In the genomic region with DNA sequence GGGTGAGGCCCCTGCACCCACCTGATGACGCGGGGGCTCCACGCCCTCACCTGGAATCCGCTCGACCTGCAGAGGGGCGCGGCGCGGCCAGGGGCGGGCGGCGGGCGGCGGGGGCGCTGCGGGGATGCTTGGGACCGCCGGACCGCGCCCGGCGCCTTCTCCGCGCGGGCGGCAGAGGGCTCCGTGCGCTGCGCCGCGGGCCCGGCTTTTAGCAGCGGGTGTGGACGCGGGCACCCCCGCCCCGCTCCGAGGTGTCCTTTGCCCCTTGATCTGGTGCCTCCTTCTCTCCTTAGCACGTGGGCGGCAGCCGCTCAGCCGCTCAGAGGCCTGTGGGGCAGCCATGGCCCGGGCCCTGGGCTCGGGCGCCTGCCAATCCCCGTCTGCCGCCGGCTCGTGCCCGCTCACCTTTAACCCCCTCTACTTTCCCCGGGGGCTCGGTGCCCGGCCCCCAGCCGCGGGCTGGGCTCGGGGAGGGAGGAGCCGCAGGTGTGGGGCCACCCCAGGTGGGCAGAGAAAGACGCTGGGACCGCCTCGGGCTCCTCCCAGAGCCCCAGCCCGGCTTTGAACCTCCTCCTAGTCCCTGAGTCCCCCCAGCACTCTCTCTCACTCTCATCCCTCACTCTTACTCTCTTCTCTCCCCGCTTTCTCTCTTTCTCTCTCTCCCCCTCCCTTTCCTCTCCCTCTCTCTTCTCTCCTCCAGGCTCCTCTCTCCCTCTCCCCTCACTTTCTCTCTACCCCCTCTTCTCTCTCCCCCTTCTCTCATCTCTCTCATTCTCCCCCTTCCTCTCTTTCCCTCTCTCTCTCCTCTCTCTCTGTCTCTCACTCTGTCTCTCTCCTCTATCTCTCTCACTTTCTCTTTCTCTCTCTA, we compare ENCODE assay signal across 8 cellular contexts. TPM values are rescaled to one million over a fixed set of nuclear protein-coding genes. Genes with fewer than 3 reads are reported as not detected.
DNase-seq lines count a peak whose midpoint lies in the region; ATAC-seq and TF ChIP-seq lines count a peak whose summit lies in the region.

No MANE protein-coding gene starts in this region.

- no peak overlapping the region for H3K27ac Mint-ChIP-seq in activated T-helper 2 cell treated with anti-CD3 and anti-CD28 coated beads, Interferon-gamma antibody, Interleukin-2, Interleukin-4, amounts not matched to agents 10 μg/mL and 5 μg/mL and 100 μg/mL, durations not matched to agents 14 hours and 24 hours and 36 hours

- H3K9me3 Mint-ChIP-seq in activated T-helper 2 cell treated with anti-CD3 and anti-CD28 coated beads, Interferon-gamma antibody, Interleukin-2, Interleukin-4, amounts not matched to agents 10 μg/mL and 5 μg/mL and 100 μg/mL, durations not matched to agents 14 hours and 24 hours and 36 hours = no peaks in the 10 kb centered on the region

- H3K27me3 ChIP-seq in MG63 = no peaks in the 10 kb centered on the region; the same call in 1 of the 2 replicates
- H3K27me3 ChIP-seq in right cardiac atrium (ENCODE audit: control insufficient read depth, insufficient read depth) = no peaks in the 10 kb centered on the region
- peaks cover 82% of the 10 kb centered on the region for H3K27me3 ChIP-seq in smooth muscle cell (ENCODE audit: low read depth)

- H3K4me1 ChIP-seq in right cardiac atrium (ENCODE audit: control insufficient read depth, insufficient read depth, low read length) (no peaks in the 10 kb centered on the region), smooth muscle cell (ENCODE audit: low read depth) (peaks cover 4% of the 10 kb centered on the region)

- 1% methylated on average over 61 of the region's 62 CpGs for WGBS in right cardiac atrium
- 3% methylated on average over 32 of the region's 62 CpGs for WGBS in smooth muscle cell (ENCODE audit: low lambda C conversion rate)

- no peaks in the 10 kb centered on the region for H3K79me2 ChIP-seq in smooth muscle cell (ENCODE audit: low read depth)

- H3K27ac ChIP-seq in right cardiac atrium (ENCODE audit: low read length) = no peak overlapping the region
- H3K27ac ChIP-seq in smooth muscle cell (ENCODE audit: low read depth) = no peak overlapping the region

- CTCF ChIA-PET in GM10248 (lab: Yijun Ruan, JAX) = no interaction called here

- H3K9ac ChIP-seq in smooth muscle cell (ENCODE audit: low read depth) = no peak overlapping the region

- DNase-seq in COLO668 (lab: John Stamatoyannopoulos, UW; ENCODE audit: unreplicated experiment) (peak; percentile 33), MG63 (peak; percentile 23), right cardiac atrium (peak in 1 of 3 donors; percentile 18), smooth muscle cell (lab: John Stamatoyannopoulos, UW; ENCODE audit: unreplicated experiment) (no peak), GM10248 (ENCODE audit: extremely low spot score) (no peak)
- DNase-seq in activated T-helper 2 cell treated with anti-CD3 and anti-CD28 coated beads, Interferon-gamma antibody, Interleukin-2, Interleukin-4, amounts not matched to agents 10 μg/mL and 5 μg/mL and 100 μg/mL, durations not matched to agents 14 hours and 24 hours and 36 hours (ENCODE audit: low spot score) = no peak

- no peaks in the 10 kb centered on the region for H3F3A ChIP-seq in smooth muscle cell (ENCODE audit: low read depth)

- H3K36me3 ChIP-seq in MG63 = no peaks in the 10 kb centered on the region
- no peaks in the 10 kb centered on the region for H3K36me3 ChIP-seq in smooth muscle cell (ENCODE audit: low read depth)

- H3K4me2 ChIP-seq in smooth muscle cell = peak overlapping the region; percentile 90

- H3K4me3 Mint-ChIP-seq in activated T-helper 2 cell treated with anti-CD3 and anti-CD28 coated beads, Interferon-gamma antibody, Interleukin-2, Interleukin-4, amounts not matched to agents 10 μg/mL and 5 μg/mL and 100 μg/mL, durations not matched to agents 14 hours and 24 hours and 36 hours (ENCODE audit: low read depth) = peak overlapping the region; percentile 31

- intact Hi-C loops in activated T-helper 2 cell treated with anti-CD3 and anti-CD28 coated beads, Interferon-gamma antibody, Interleukin-2, Interleukin-4, amounts not matched to agents 10 μg/mL and 5 μg/mL and 100 μg/mL, durations not matched to agents 14 hours and 24 hours and 36 hours (cut with micrococcal nuclease) = no loop called here
- intact Hi-C loops in right cardiac atrium (cut with DNase I) = no loop called here

- peaks cover 54% of the 10 kb centered on the region for H3K27me3 Mint-ChIP-seq in activated T-helper 2 cell treated with anti-CD3 and anti-CD28 coated beads, Interferon-gamma antibody, Interleukin-2, Interleukin-4, amounts not matched to agents 10 μg/mL and 5 μg/mL and 100 μg/mL, durations not matched to agents 14 hours and 24 hours and 36 hours (ENCODE audit: low read depth)

- H3K4me1 Mint-ChIP-seq in activated T-helper 2 cell treated with anti-CD3 and anti-CD28 coated beads, Interferon-gamma antibody, Interleukin-2, Interleukin-4, amounts not matched to agents 10 μg/mL and 5 μg/mL and 100 μg/mL, durations not matched to agents 14 hours and 24 hours and 36 hours (ENCODE audit: low read depth) = peaks cover 3% of the 10 kb centered on the region

- H4K20me1 ChIP-seq in smooth muscle cell (ENCODE audit: low read depth) = no peaks in the 10 kb centered on the region

- ATAC-seq in right cardiac atrium (peak; percentile 37 to 57), HG02678 (IDR thresholded peaks at IDR 0.05; ENCODE audit: unreplicated experiment) (no peak), GM18511 (IDR thresholded peaks at IDR 0.05; ENCODE audit: unreplicated experiment) (no peak)

- H3K4me3 ChIP-seq in MG63 (peak overlapping the region; percentile 24; the same call in 1 of the 2 replicates), right cardiac atrium (ENCODE audit: low read length) (peak overlapping the region; percentile 60), smooth muscle cell (peak overlapping the region; percentile 44)

- no peak for TF ChIP-seq CTCF in smooth muscle cell (IDR thresholded peaks at IDR 0.05; ENCODE audit: borderline replicate concordance, insufficient read depth, poor library complexity, severe bottlenecking)
- TF ChIP-seq CTCF in GM10248 (IDR thresholded peaks at IDR 0.05; ENCODE audit: control extremely low read depth, extremely low read depth, low read depth, missing control alignments) = no peak

- H2AFZ ChIP-seq in smooth muscle cell (ENCODE audit: low read depth) = peak overlapping the region; percentile 43

- POLR2A ChIA-PET in GM10248 (lab: Yijun Ruan, JAX) = no interaction called here

- H3K9me3 ChIP-seq in MG63 = no peaks in the 10 kb centered on the region
- H3K9me3 ChIP-seq in right cardiac atrium (ENCODE audit: control insufficient read depth, low read length) = no peaks in the 10 kb centered on the region
- no peaks in the 10 kb centered on the region for H3K9me3 ChIP-seq in smooth muscle cell (replicated peaks; ENCODE audit: low read depth)

- no peaks in the 10 kb centered on the region for H3K36me3 Mint-ChIP-seq in activated T-helper 2 cell treated with anti-CD3 and anti-CD28 coated beads, Interferon-gamma antibody, Interleukin-2, Interleukin-4, amounts not matched to agents 10 μg/mL and 5 μg/mL and 100 μg/mL, durations not matched to agents 14 hours and 24 hours and 36 hours (ENCODE audit: low read depth)

RNA-seq across cellular contexts. Expression of a gene that starts 19.7 kb away (rescaled TPM):
- 1.4 and 2.6 TPM in 2 replicates for total RNA-seq in MG63 (2014; rRNA removed; shearing (Covaris generic); ENCODE audit: low replicate concordance)
- total RNA-seq in activated T-helper 2 cell treated with anti-CD3 and anti-CD28 coated beads, Interferon-gamma antibody, Interleukin-2, Interleukin-4, amounts not matched to agents 10 μg/mL and 5 μg/mL and 100 μg/mL, durations not matched to agents 14 hours and 24 hours and 36 hours = 0.30 and 0.34 TPM in 2 replicates
- total RNA-seq in right cardiac atrium (1 to 10 TPM; 1.6 to 2.5 (median 2.1) TPM), smooth muscle cell (2.8 and 7.1 TPM in 2 replicates)
- polyA plus RNA-seq in right cardiac atrium (2.2 TPM), smooth muscle cell (7.1 and 8.7 TPM in 2 replicates)

RNA-seq across cellular contexts. Expression of a gene that starts 23.6 kb away (rescaled TPM):
- not detected in 2 replicates for total RNA-seq in MG63 (2014; rRNA removed; shearing (Covaris generic); ENCODE audit: low replicate concordance)
- total RNA-seq in activated T-helper 2 cell treated with anti-CD3 and anti-CD28 coated beads, Interferon-gamma antibody, Interleukin-2, Interleukin-4, amounts not matched to agents 10 μg/mL and 5 μg/mL and 100 μg/mL, durations not matched to agents 14 hours and 24 hours and 36 hours = not detected in 2 replicates
- total RNA-seq in right cardiac atrium (1 to 10 TPM; 3.2 to 5.9 (median 3.6) TPM), smooth muscle cell (not detected in 2 replicates)
- polyA plus RNA-seq in right cardiac atrium (14.8 TPM), smooth muscle cell (0.32 TPM in 1 of 2 replicates, not detected in the other)

RNA-seq across cellular contexts. Expression of a gene that starts 35.3 kb away (rescaled TPM):
- 5.6 and 6.8 TPM in 2 replicates for total RNA-seq in MG63 (2014; rRNA removed; shearing (Covaris generic); ENCODE audit: low replicate concordance)
- 9.2 TPM in 2 replicates for total RNA-seq in activated T-helper 2 cell treated with anti-CD3 and anti-CD28 coated beads, Interferon-gamma antibody, Interleukin-2, Interleukin-4, amounts not matched to agents 10 μg/mL and 5 μg/mL and 100 μg/mL, durations not matched to agents 14 hours and 24 hours and 36 hours
- total RNA-seq in right cardiac atrium (10 to 100 TPM; 14.5 to 21.1 (median 17.6) TPM), smooth muscle cell (1.2 and 1.4 TPM in 2 replicates)
- polyA plus RNA-seq in right cardiac atrium (20.1 TPM), smooth muscle cell (4.6 and 6.2 TPM in 2 replicates)

RNA-seq across cellular contexts. Expression of a gene that starts 35.4 kb away (rescaled TPM):
- 88.8 and 104 TPM in 2 replicates for total RNA-seq in MG63 (2014; rRNA removed; shearing (Covaris generic); ENCODE audit: low replicate concordance)
- total RNA-seq in activated T-helper 2 cell treated with anti-CD3 and anti-CD28 coated beads, Interferon-gamma antibody, Interleukin-2, Interleukin-4, amounts not matched to agents 10 μg/mL and 5 μg/mL and 100 μg/mL, durations not matched to agents 14 hours and 24 hours and 36 hours = 96.0 and 109 TPM in 2 replicates
- 10 to 100 TPM; 53.0 to 72.0 (median 58.9) TPM for total RNA-seq in right cardiac atrium
- polyA plus RNA-seq in right cardiac atrium = 97.5 TPM
- total RNA-seq in smooth muscle cell = 35.6 and 43.0 TPM in 2 replicates
- 114 and 116 TPM in 2 replicates for polyA plus RNA-seq in smooth muscle cell

Comparison
In these comparisons a context has a peak if more than half of its experiments do, and no peak if none do; other contexts are left out.
1. DNase-seq: peak in COLO668 (single experiment) and MG63 (single experiment); none in activated T-helper 2 cell treated with anti-CD3 and anti-CD28 coated beads, Interferon-gamma antibody, Interleukin-2, Interleukin-4, amounts not matched to agents 10 μg/mL and 5 μg/mL and 100 μg/mL, durations not matched to agents 14 hours and 24 hours and 36 hours (single experiment), smooth muscle cell (single experiment) and GM10248 (single experiment).
2. ATAC-seq: peak in right cardiac atrium (2 of 2); none in HG02678 (single experiment) and GM18511 (single experiment).
3. Peak in every context shown above with its lines, with median percentiles within 50 percentile points of each other: H3K4me3 ChIP-seq.